ENCODE assay signal across 7 cellular contexts in genomic region chr7:153859239-153859638, GRCh38.
"Had no signal": no experiment of that assay in that cellular context is flagged by ENCODE, and none has a peak within 500 bp of the region (broad histone marks: within the 10 kb centered on the region; RNA-seq: fewer than 3 reads in every experiment).

No MANE protein-coding gene starts in this region.

- FAIRE-seq: HTR-8/SVneo had no signal

- ATAC-seq: K562 had no signal

- H3K4me3 ChIP-seq: K562 had no signal

- H3K9ac ChIP-seq: KMS-11 had no signal

- H3K4me2 ChIP-seq: KMS-11 had no signal

- H3K27ac ChIP-seq: HL-60, KMS-11 had no signal

- DNase-seq: IMR-90, KBM-7, KG1 had no signal
